19 cellular contexts compared by ENCODE assay signal in the genomic region with DNA sequence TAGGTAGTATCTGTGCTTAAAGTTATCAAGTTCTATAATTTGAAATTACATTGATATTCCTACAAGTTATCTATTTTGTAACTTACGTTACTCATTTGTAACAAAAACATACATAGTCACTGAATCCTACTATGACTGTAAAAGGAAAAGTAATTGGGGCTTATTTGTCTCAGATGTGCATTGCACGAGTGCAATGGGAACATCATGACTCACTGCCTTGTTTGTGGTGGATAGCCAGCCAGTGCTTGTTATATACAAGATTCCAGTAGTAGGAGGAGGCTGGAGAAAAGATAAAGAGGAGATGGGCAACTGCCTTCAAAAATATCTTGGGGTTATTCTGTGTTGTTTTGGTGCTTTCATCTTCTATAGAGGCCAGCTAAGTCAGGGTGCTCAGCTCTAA.
DNase-seq lines count a peak whose midpoint lies in the region; ATAC-seq and TF ChIP-seq lines count a peak whose summit lies in the region.
"Had no signal": no experiment of that assay in that cellular context is flagged by ENCODE, and none has a peak within 500 bp of the region (broad histone marks: within the 10 kb centered on the region; RNA-seq: fewer than 3 reads in every experiment).

No MANE protein-coding gene starts in this region.

- no peak overlapping the region for H3K4me3 ChIP-seq in MG63
- H3K4me3 ChIP-seq in cardiac fibroblast (replicated peaks in 1 of 2; ENCODE audit: low read depth in 2 of 2, low read length in 2 of 2) = no peak overlapping the region
- H3K4me3 ChIP-seq: K562, prostate gland had no signal

- H3K27me3 Mint-ChIP-seq in stimulated activated naive CD8-positive, alpha-beta T cell treated with anti-CD3 and anti-CD28 coated beads, Interleukin-15, amount 100 ng/mL, for 72 hours = peaks cover 26% of the 10 kb centered on the region
- no peaks in the 10 kb centered on the region for H3K27me3 Mint-ChIP-seq in WTC11 (ENCODE audit: low read depth)

- H3K9me3 ChIP-seq in MG63 = no peaks in the 10 kb centered on the region
- H3K9me3 ChIP-seq: BE2C, prostate gland had no signal

- DNase-seq in AG09319 (ENCODE audit: extremely low read depth, low read depth) (peak; percentile 64), MG63 (peak; percentile 34), cardiac fibroblast (ENCODE audit: low read depth in 2 of 2) (peak; percentile 71 to 78), kidney tubule cell (ENCODE audit: low spot score) (peak; percentile 4), WTC11 (ENCODE audit: low spot score) (no peak)
- DNase-seq in stimulated activated naive CD8-positive, alpha-beta T cell treated with anti-CD3 and anti-CD28 coated beads, Interleukin-15, amount 100 ng/mL, for 72 hours = no peak
- DNase-seq: activated naive CD8-positive, alpha-beta T cell treated with anti-CD3 and anti-CD28 coated beads, Interleukin-2, amount 10 ng/mL, durations not matched to agents 7 days and 5 days; activated T-cell treated with anti-CD3 and anti-CD28 coated beads for 4 hours; BE2C; DMS79 treated with DMSO at 0.1 percent for 48 hours; glutamatergic neuron; kidney; NCI-H146; NCI-H510A; T-helper 1 cell had no signal

- no peak overlapping the region for H3K4me3 Mint-ChIP-seq in stimulated activated naive CD8-positive, alpha-beta T cell treated with anti-CD3 and anti-CD28 coated beads, Interleukin-15, amount 100 ng/mL, for 72 hours
- H3K4me3 Mint-ChIP-seq in WTC11 = no peak overlapping the region
- H3K4me3 Mint-ChIP-seq: activated naive CD8-positive, alpha-beta T cell treated with anti-CD3 and anti-CD28 coated beads, Interleukin-2, amount 10 ng/mL, durations not matched to agents 7 days and 5 days had no signal

- ATAC-seq in GM21737 (IDR thresholded peaks at IDR 0.05; ENCODE audit: unreplicated experiment) (no peak), HG02571 (IDR thresholded peaks at IDR 0.05; ENCODE audit: unreplicated experiment) (no peak), WTC11 (no peak)
- no peak for ATAC-seq in stimulated activated naive CD8-positive, alpha-beta T cell treated with anti-CD3 and anti-CD28 coated beads, Interleukin-15, amount 100 ng/mL, for 72 hours
- ATAC-seq: K562 had no signal

- no peak for TF ChIP-seq CTCF in AG09319 (IDR thresholded peaks at IDR 0.05; ENCODE audit: low read depth, low read length)
- TF ChIP-seq CTCF in cardiac fibroblast (IDR thresholded peaks at IDR 0.05; ENCODE audit: low read depth, low read length) = no peak
- TF ChIP-seq CTCF in WTC11 (IDR thresholded peaks at IDR 0.05) = no peak

- peaks cover 2% of the 10 kb centered on the region; the same call in 1 of the 2 replicates for H3K36me3 Mint-ChIP-seq in WTC11
- H3K36me3 Mint-ChIP-seq: activated naive CD8-positive, alpha-beta T cell treated with anti-CD3 and anti-CD28 coated beads, Interleukin-2, amount 10 ng/mL, durations not matched to agents 7 days and 5 days had no signal

- CTCF ChIA-PET in WTC11 (lab: Charles Lee) = no interaction called here

- no peak overlapping the region for H3K27ac Mint-ChIP-seq in stimulated activated naive CD8-positive, alpha-beta T cell treated with anti-CD3 and anti-CD28 coated beads, Interleukin-15, amount 100 ng/mL, for 72 hours
- no peak overlapping the region for H3K27ac Mint-ChIP-seq in WTC11
- H3K27ac Mint-ChIP-seq: activated naive CD8-positive, alpha-beta T cell treated with anti-CD3 and anti-CD28 coated beads, Interleukin-2, amount 10 ng/mL, durations not matched to agents 7 days and 5 days had no signal

- H3K27me3 ChIP-seq in MG63 = no peaks in the 10 kb centered on the region
- H3K27me3 ChIP-seq: BE2C had no signal

- peaks cover 0 to 3% of the 10 kb centered on the region in 2 donors for H3K9me3 Mint-ChIP-seq in stimulated activated naive CD8-positive, alpha-beta T cell treated with anti-CD3 and anti-CD28 coated beads, Interleukin-15, amount 100 ng/mL, for 72 hours
- H3K9me3 Mint-ChIP-seq in WTC11 = peaks cover 11% of the 10 kb centered on the region
- H3K9me3 Mint-ChIP-seq: activated naive CD8-positive, alpha-beta T cell treated with anti-CD3 and anti-CD28 coated beads, Interleukin-2, amount 10 ng/mL, durations not matched to agents 7 days and 5 days had no signal

- POLR2A ChIA-PET in WTC11 (lab: Charles Lee) = no interaction called here

- H3K36me3 ChIP-seq in MG63 = no peaks in the 10 kb centered on the region
- H3K36me3 ChIP-seq: BE2C, prostate gland had no signal

- no peaks in the 10 kb centered on the region for H3K4me1 Mint-ChIP-seq in stimulated activated naive CD8-positive, alpha-beta T cell treated with anti-CD3 and anti-CD28 coated beads, Interleukin-15, amount 100 ng/mL, for 72 hours
- H3K4me1 Mint-ChIP-seq in WTC11 = no peaks in the 10 kb centered on the region
- H3K4me1 Mint-ChIP-seq: activated naive CD8-positive, alpha-beta T cell treated with anti-CD3 and anti-CD28 coated beads, Interleukin-2, amount 10 ng/mL, durations not matched to agents 7 days and 5 days had no signal

TF ChIP-seq in WTC11, 78 proteins besides CTCF, POLR2A, EP300 and RAD21 (continues in another document):
- TF ChIP-seq ZNF671 (CRISPR knock-in tag; IDR thresholded peaks at IDR 0.05) (no peak), SOX15 (CRISPR knock-in tag; IDR thresholded peaks at IDR 0.05) (no peak), ATF1 (CRISPR knock-in tag; IDR thresholded peaks at IDR 0.05) (no peak), ZBTB21 (CRISPR knock-in tag; IDR thresholded peaks at IDR 0.05; ENCODE audit: borderline replicate concordance) (no peak), FOXK1 (CRISPR knock-in tag; IDR thresholded peaks at IDR 0.05) (no peak), OVOL2 (CRISPR knock-in tag; IDR thresholded peaks at IDR 0.05; ENCODE audit: borderline replicate concordance) (no peak), ZNF396 (CRISPR knock-in tag; IDR thresholded peaks at IDR 0.05; ENCODE audit: borderline replicate concordance) (no peak)
- TF ChIP-seq, protein P1, sequence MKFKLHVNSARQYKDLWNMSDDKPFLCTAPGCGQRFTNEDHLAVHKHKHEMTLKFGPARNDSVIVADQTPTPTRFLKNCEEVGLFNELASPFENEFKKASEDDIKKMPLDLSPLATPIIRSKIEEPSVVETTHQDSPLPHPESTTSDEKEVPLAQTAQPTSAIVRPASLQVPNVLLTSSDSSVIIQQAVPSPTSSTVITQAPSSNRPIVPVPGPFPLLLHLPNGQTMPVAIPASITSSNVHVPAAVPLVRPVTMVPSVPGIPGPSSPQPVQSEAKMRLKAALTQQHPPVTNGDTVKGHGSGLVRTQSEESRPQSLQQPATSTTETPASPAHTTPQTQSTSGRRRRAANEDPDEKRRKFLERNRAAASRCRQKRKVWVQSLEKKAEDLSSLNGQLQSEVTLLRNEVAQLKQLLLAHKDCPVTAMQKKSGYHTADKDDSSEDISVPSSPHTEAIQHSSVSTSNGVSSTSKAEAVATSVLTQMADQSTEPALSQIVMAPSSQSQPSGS (CRISPR knock-in tag; IDR thresholded peaks at IDR 0.05; ENCODE audit: borderline replicate concordance, low read depth) = no peak
- TF ChIP-seq, protein P2, sequence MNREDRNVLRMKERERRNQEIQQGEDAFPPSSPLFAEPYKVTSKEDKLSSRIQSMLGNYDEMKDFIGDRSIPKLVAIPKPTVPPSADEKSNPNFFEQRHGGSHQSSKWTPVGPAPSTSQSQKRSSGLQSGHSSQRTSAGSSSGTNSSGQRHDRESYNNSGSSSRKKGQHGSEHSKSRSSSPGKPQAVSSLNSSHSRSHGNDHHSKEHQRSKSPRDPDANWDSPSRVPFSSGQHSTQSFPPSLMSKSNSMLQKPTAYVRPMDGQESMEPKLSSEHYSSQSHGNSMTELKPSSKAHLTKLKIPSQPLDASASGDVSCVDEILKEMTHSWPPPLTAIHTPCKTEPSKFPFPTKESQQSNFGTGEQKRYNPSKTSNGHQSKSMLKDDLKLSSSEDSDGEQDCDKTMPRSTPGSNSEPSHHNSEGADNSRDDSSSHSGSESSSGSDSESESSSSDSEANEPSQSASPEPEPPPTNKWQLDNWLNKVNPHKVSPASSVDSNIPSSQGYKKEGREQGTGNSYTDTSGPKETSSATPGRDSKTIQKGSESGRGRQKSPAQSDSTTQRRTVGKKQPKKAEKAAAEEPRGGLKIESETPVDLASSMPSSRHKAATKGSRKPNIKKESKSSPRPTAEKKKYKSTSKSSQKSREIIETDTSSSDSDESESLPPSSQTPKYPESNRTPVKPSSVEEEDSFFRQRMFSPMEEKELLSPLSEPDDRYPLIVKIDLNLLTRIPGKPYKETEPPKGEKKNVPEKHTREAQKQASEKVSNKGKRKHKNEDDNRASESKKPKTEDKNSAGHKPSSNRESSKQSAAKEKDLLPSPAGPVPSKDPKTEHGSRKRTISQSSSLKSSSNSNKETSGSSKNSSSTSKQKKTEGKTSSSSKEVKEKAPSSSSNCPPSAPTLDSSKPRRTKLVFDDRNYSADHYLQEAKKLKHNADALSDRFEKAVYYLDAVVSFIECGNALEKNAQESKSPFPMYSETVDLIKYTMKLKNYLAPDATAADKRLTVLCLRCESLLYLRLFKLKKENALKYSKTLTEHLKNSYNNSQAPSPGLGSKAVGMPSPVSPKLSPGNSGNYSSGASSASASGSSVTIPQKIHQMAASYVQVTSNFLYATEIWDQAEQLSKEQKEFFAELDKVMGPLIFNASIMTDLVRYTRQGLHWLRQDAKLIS (CRISPR knock-in tag; IDR thresholded peaks at IDR 0.05; ENCODE audit: borderline replicate concordance) = no peak
- TF ChIP-seq, protein P3, sequence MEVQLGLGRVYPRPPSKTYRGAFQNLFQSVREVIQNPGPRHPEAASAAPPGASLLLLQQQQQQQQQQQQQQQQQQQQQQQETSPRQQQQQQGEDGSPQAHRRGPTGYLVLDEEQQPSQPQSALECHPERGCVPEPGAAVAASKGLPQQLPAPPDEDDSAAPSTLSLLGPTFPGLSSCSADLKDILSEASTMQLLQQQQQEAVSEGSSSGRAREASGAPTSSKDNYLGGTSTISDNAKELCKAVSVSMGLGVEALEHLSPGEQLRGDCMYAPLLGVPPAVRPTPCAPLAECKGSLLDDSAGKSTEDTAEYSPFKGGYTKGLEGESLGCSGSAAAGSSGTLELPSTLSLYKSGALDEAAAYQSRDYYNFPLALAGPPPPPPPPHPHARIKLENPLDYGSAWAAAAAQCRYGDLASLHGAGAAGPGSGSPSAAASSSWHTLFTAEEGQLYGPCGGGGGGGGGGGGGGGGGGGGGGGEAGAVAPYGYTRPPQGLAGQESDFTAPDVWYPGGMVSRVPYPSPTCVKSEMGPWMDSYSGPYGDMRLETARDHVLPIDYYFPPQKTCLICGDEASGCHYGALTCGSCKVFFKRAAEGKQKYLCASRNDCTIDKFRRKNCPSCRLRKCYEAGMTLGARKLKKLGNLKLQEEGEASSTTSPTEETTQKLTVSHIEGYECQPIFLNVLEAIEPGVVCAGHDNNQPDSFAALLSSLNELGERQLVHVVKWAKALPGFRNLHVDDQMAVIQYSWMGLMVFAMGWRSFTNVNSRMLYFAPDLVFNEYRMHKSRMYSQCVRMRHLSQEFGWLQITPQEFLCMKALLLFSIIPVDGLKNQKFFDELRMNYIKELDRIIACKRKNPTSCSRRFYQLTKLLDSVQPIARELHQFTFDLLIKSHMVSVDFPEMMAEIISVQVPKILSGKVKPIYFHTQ (CRISPR knock-in tag; IDR thresholded peaks at IDR 0.05) = no peak

Comparison
In these comparisons a context has a peak if more than half of its experiments do, and no peak if none do; other contexts are left out.
1. DNase-seq: peak in AG09319 (single experiment), MG63 (single experiment), cardiac fibroblast (2 of 2) and kidney tubule cell (single experiment); none in stimulated activated naive CD8-positive, alpha-beta T cell treated with anti-CD3 and anti-CD28 coated beads, Interleukin-15, amount 100 ng/mL, for 72 hours (0 of 2) and WTC11 (single experiment).